In the genomic region with DNA sequence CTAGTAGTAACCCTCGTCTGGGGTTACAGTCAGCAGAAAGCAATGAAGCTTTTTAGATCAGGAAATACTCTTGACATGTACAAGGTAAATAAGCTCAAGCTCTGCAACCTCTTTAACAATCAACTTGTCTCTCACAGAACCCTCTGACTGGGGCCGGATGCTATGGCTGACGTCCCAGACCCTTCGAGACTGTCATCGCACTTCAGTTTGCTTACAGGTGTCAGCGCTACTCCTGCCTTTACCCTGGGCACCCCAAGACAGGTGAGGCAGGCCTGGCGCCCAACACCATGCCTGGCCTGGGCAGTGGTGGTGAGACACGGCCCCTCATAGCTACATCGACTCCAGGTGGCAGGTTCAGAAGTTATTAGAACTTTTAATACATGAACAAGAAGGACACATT, we compare ENCODE assay signal across 22 cellular contexts.
"Had no signal": no experiment of that assay in that cellular context is flagged by ENCODE, and none has a peak within 500 bp of the region (broad histone marks: within the 10 kb centered on the region; RNA-seq: fewer than 3 reads in every experiment).

No MANE protein-coding gene starts in this region.

- H3K27ac Mint-ChIP-seq: activated CD4-positive, alpha-beta memory T cell treated with anti-CD3 and anti-CD28 coated beads, Interleukin-2, amount 10 ng/mL, durations not matched to agents 7 days and 5 days; activated CD8-positive, alpha-beta memory T cell treated with anti-CD3 and anti-CD28 coated beads, Interleukin-2, amount 10 ng/mL, durations not matched to agents 7 days and 5 days; activated naive CD8-positive, alpha-beta T cell treated with anti-CD3 and anti-CD28 coated beads, Interleukin-2, amount 10 ng/mL, durations not matched to agents 7 days and 5 days; activated T-helper 17 cell treated with anti-CD3 and anti-CD28 coated beads, Interleukin-2, amount 50 U/mL, for 72 hours had no signal

- H3K4me3 Mint-ChIP-seq: activated CD4-positive, alpha-beta memory T cell treated with anti-CD3 and anti-CD28 coated beads, Interleukin-2, amount 10 ng/mL, durations not matched to agents 7 days and 5 days; activated CD8-positive, alpha-beta memory T cell treated with anti-CD3 and anti-CD28 coated beads, Interleukin-2, amount 10 ng/mL, durations not matched to agents 7 days and 5 days; activated naive CD8-positive, alpha-beta T cell treated with anti-CD3 and anti-CD28 coated beads, Interleukin-2, amount 10 ng/mL, durations not matched to agents 7 days and 5 days; activated T-helper 17 cell treated with anti-CD3 and anti-CD28 coated beads, Interleukin-2, amount 50 U/mL, for 72 hours; effector memory CD8-positive, alpha-beta T cell; naive thymus-derived CD4-positive, alpha-beta T cell had no signal

- H3K27me3 ChIP-seq: body of pancreas, pancreas, tibial nerve, uterus had no signal

- DNase-seq: activated CD4-positive, alpha-beta memory T cell treated with anti-CD3 and anti-CD28 coated beads, Interleukin-2, amount 10 ng/mL, durations not matched to agents 7 days and 5 days; activated CD4-positive, alpha-beta T cell treated with anti-CD3 and anti-CD28 coated beads for 48 hours; activated CD4-positive, CD25-positive, alpha-beta regulatory T cell; activated CD8-positive, alpha-beta memory T cell treated with anti-CD3 and anti-CD28 coated beads, Interleukin-2, amount 10 ng/mL, durations not matched to agents 7 days and 5 days; activated naive CD4-positive, alpha-beta T cell treated with Interleukin-2 at 50 U/mL for 16 hours; activated naive CD8-positive, alpha-beta T cell treated with anti-CD3 and anti-CD28 coated beads, Interleukin-2, amount 10 ng/mL, durations not matched to agents 7 days and 5 days; activated T-cell treated with anti-CD3 and anti-CD28 coated beads, Interleukin-2, amount 50 U/mL, for 1 hour; amygdala; body of pancreas; effector memory CD8-positive, alpha-beta T cell; left colon; naive thymus-derived CD4-positive, alpha-beta T cell; pancreas; stimulated activated CD4-positive, alpha-beta T cell treated with anti-CD3 and anti-CD28 coated beads, Interleukin-12 subunit alpha, Interleukin-12 subunit beta, amount 100 ng/mL, for 4 hours; stimulated activated CD4-positive, alpha-beta T cell treated with anti-CD3 and anti-CD28 coated beads, Interleukin-1b, Interleukin-23, amount 100 ng/mL, for 48 hours; stimulated activated naive CD4-positive, alpha-beta T cell treated with Interleukin-2 at 50 U/mL for 16 hours; substantia nigra; T-helper 1 cell; T-helper 9 cell; uterus had no signal

- H3K4me3 ChIP-seq: body of pancreas, pancreas, tibial nerve, uterus had no signal

- H3K4me1 Mint-ChIP-seq: activated CD8-positive, alpha-beta memory T cell treated with anti-CD3 and anti-CD28 coated beads, Interleukin-2, amount 10 ng/mL, durations not matched to agents 7 days and 5 days; activated naive CD8-positive, alpha-beta T cell treated with anti-CD3 and anti-CD28 coated beads, Interleukin-2, amount 10 ng/mL, durations not matched to agents 7 days and 5 days had no signal

- H3K9me3 Mint-ChIP-seq: activated CD4-positive, alpha-beta memory T cell treated with anti-CD3 and anti-CD28 coated beads, Interleukin-2, amount 10 ng/mL, durations not matched to agents 7 days and 5 days; activated naive CD8-positive, alpha-beta T cell treated with anti-CD3 and anti-CD28 coated beads, Interleukin-2, amount 10 ng/mL, durations not matched to agents 7 days and 5 days; activated T-helper 17 cell treated with anti-CD3 and anti-CD28 coated beads, Interleukin-2, amount 50 U/mL, for 72 hours; effector memory CD8-positive, alpha-beta T cell had no signal

- ATAC-seq: activated CD8-positive, alpha-beta memory T cell treated with anti-CD3 and anti-CD28 coated beads, Interleukin-2, amount 10 ng/mL, durations not matched to agents 7 days and 5 days; activated T-helper 17 cell treated with anti-CD3 and anti-CD28 coated beads, Interleukin-2, amount 50 U/mL, for 72 hours; body of pancreas; effector memory CD8-positive, alpha-beta T cell; left colon; naive thymus-derived CD4-positive, alpha-beta T cell had no signal

- H3K27me3 Mint-ChIP-seq: activated CD4-positive, alpha-beta memory T cell treated with anti-CD3 and anti-CD28 coated beads, Interleukin-2, amount 10 ng/mL, durations not matched to agents 7 days and 5 days; activated CD8-positive, alpha-beta memory T cell treated with anti-CD3 and anti-CD28 coated beads, Interleukin-2, amount 10 ng/mL, durations not matched to agents 7 days and 5 days; activated naive CD8-positive, alpha-beta T cell treated with anti-CD3 and anti-CD28 coated beads, Interleukin-2, amount 10 ng/mL, durations not matched to agents 7 days and 5 days; activated T-helper 17 cell treated with anti-CD3 and anti-CD28 coated beads, Interleukin-2, amount 50 U/mL, for 72 hours; effector memory CD8-positive, alpha-beta T cell; naive thymus-derived CD4-positive, alpha-beta T cell had no signal

- H3K27ac ChIP-seq: tibial nerve had no signal
